Comparison of ENCODE assay signal across 1 cellular context in the genomic region with DNA sequence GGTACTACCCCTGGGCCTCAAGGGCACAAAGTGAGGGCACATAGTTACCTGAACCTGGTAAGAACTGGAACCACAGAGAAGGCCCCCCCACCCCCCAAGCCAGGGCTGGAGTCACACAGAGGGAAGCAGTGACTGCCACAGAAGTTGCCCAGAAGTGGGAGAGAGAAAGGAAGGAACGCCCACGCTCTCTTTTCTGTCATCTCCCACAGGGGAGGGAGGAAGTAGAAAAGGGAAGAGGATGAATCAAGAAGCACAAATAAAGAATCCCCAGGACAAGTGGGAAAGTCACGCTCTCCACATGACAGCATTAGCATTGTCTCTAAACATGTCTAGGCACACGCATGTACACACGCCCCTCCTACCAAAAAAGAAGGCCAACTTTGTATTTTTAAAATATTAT.
TF ChIP-seq lines count a peak whose summit lies in the region.

No MANE protein-coding gene starts in this region.

TF ChIP-seq in K562, 482 proteins besides CTCF, POLR2A, EP300 and RAD21 (continued from another document):
- TF ChIP-seq, protein P1, sequence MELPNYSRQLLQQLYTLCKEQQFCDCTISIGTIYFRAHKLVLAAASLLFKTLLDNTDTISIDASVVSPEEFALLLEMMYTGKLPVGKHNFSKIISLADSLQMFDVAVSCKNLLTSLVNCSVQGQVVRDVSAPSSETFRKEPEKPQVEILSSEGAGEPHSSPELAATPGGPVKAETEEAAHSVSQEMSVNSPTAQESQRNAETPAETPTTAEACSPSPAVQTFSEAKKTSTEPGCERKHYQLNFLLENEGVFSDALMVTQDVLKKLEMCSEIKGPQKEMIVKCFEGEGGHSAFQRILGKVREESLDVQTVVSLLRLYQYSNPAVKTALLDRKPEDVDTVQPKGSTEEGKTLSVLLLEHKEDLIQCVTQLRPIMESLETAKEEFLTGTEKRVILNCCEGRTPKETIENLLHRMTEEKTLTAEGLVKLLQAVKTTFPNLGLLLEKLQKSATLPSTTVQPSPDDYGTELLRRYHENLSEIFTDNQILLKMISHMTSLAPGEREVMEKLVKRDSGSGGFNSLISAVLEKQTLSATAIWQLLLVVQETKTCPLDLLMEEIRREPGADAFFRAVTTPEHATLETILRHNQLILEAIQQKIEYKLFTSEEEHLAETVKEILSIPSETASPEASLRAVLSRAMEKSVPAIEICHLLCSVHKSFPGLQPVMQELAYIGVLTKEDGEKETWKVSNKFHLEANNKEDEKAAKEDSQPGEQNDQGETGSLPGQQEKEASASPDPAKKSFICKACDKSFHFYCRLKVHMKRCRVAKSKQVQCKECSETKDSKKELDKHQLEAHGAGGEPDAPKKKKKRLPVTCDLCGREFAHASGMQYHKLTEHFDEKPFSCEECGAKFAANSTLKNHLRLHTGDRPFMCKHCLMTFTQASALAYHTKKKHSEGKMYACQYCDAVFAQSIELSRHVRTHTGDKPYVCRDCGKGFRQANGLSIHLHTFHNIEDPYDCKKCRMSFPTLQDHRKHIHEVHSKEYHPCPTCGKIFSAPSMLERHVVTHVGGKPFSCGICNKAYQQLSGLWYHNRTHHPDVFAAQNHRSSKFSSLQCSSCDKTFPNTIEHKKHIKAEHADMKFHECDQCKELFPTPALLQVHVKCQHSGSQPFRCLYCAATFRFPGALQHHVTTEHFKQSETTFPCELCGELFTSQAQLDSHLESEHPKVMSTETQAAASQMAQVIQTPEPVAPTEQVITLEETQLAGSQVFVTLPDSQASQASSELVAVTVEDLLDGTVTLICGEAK (IDR thresholded peaks at IDR 0.05) = no peak
- TF ChIP-seq, protein P1 (CRISPR knock-in tag; IDR thresholded peaks at IDR 0.05) = no peak
